1 cellular context compared by ENCODE assay signal in the genomic region with DNA sequence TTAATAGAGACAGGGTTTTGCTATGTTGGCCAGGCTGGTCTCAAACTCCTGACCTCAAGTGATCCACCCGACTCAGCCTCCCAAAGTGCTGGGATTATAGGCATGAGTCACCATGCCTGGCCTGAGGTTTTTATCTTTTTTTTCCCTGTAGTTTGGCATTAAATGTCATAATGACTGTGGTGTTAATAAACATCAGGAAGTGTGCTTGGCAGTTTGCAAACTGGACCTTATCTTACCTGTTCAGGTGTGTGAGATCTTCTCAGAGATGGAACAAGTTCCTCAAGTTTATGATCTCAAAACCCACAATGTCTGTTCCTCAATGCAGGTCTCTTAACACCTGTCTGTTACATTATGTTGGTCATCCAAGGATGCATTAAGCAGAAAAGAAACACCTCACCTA.
TF ChIP-seq lines count a peak whose summit lies in the region.

No MANE protein-coding gene starts in this region.

TF ChIP-seq in K562, 482 proteins besides CTCF, POLR2A, EP300 and RAD21 (continued from another document):
- TF ChIP-seq, protein P1, sequence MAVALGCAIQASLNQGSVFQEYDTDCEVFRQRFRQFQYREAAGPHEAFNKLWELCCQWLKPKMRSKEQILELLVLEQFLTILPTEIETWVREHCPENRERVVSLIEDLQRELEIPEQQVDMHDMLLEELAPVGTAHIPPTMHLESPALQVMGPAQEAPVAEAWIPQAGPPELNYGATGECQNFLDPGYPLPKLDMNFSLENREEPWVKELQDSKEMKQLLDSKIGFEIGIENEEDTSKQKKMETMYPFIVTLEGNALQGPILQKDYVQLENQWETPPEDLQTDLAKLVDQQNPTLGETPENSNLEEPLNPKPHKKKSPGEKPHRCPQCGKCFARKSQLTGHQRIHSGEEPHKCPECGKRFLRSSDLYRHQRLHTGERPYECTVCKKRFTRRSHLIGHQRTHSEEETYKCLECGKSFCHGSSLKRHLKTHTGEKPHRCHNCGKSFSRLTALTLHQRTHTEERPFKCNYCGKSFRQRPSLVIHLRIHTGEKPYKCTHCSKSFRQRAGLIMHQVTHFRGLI (CRISPR knock-in tag; IDR thresholded peaks at IDR 0.05), result no peak
- TF ChIP-seq GATA2 (CRISPR knock-in tag; IDR thresholded peaks at IDR 0.05) (peak; percentile 67), MEIS2 (IDR thresholded peaks at IDR 0.05; ENCODE audit: partially characterized antibody) (no peak), ZBTB43 (CRISPR knock-in tag; IDR thresholded peaks at IDR 0.05) (no peak), ETV1 (tag; conservative IDR thresholded peaks at IDR 0.05; ENCODE audit: low read depth) (no peak), SMARCC2 (IDR thresholded peaks at IDR 0.05; ENCODE audit: low read depth) (0 out of 2 replicates have a peak, but pooled peaks have one; percentile 35), SMARCE1 (IDR thresholded peaks at IDR 0.05) (peak; percentile 73), JUND (IDR thresholded peaks at IDR 0.05; ENCODE audit: borderline replicate concordance, low read depth, low read length) (peak; percentile 58), JUND (tag; IDR thresholded peaks at IDR 0.05; ENCODE audit: borderline replicate concordance, low read depth, low read length) (peak; percentile 41; the same call in 1 of the 3 replicates), PHB (CRISPR knock-in tag; IDR thresholded peaks at IDR 0.05) (no peak), STAT5A (IDR thresholded peaks at IDR 0.05; ENCODE audit: borderline replicate concordance, low read length) (0 out of 2 replicates have a peak, but pooled peaks have one; percentile 26)
- TF ChIP-seq, protein P2, sequence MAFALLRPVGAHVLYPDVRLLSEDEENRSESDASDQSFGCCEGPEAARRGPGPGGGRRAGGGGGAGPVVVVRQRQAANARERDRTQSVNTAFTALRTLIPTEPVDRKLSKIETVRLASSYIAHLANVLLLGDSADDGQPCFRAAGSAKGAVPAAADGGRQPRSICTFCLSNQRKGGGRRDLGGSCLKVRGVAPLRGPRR (CRISPR knock-in tag; IDR thresholded peaks at IDR 0.05), result no peak
- TF ChIP-seq, protein P3, sequence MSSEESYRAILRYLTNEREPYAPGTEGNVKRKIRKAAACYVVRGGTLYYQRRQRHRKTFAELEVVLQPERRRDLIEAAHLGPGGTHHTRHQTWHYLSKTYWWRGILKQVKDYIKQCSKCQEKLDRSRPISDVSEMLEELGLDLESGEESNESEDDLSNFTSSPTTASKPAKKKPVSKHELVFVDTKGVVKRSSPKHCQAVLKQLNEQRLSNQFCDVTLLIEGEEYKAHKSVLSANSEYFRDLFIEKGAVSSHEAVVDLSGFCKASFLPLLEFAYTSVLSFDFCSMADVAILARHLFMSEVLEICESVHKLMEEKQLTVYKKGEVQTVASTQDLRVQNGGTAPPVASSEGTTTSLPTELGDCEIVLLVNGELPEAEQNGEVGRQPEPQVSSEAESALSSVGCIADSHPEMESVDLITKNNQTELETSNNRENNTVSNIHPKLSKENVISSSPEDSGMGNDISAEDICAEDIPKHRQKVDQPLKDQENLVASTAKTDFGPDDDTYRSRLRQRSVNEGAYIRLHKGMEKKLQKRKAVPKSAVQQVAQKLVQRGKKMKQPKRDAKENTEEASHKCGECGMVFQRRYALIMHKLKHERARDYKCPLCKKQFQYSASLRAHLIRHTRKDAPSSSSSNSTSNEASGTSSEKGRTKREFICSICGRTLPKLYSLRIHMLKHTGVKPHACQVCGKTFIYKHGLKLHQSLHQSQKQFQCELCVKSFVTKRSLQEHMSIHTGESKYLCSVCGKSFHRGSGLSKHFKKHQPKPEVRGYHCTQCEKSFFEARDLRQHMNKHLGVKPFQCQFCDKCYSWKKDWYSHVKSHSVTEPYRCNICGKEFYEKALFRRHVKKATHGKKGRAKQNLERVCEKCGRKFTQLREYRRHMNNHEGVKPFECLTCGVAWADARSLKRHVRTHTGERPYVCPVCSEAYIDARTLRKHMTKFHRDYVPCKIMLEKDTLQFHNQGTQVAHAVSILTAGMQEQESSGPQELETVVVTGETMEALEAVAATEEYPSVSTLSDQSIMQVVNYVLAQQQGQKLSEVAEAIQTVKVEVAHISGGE (CRISPR knock-in tag; IDR thresholded peaks at IDR 0.05), result no peak
- TF ChIP-seq, protein P4, sequence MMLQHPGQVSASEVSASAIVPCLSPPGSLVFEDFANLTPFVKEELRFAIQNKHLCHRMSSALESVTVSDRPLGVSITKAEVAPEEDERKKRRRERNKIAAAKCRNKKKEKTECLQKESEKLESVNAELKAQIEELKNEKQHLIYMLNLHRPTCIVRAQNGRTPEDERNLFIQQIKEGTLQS (IDR thresholded peaks at IDR 0.05), result peak; percentile 66
- TF ChIP-seq, protein P4 (CRISPR knock-in tag; conservative IDR thresholded peaks at IDR 0.05), result no peak
- TF ChIP-seq, protein P5, sequence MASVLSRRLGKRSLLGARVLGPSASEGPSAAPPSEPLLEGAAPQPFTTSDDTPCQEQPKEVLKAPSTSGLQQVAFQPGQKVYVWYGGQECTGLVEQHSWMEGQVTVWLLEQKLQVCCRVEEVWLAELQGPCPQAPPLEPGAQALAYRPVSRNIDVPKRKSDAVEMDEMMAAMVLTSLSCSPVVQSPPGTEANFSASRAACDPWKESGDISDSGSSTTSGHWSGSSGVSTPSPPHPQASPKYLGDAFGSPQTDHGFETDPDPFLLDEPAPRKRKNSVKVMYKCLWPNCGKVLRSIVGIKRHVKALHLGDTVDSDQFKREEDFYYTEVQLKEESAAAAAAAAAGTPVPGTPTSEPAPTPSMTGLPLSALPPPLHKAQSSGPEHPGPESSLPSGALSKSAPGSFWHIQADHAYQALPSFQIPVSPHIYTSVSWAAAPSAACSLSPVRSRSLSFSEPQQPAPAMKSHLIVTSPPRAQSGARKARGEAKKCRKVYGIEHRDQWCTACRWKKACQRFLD (CRISPR knock-in tag; IDR thresholded peaks at IDR 0.05), result no peak
